Comparison of ENCODE assay signal across 8 cellular contexts in genomic region chr9:128946544-128946943, GRCh38. TPM values are rescaled to one million over a fixed set of nuclear protein-coding genes. Genes with fewer than 3 reads are reported as not detected.
DNase-seq lines count a peak whose midpoint lies in the region; ATAC-seq, FAIRE-seq and TF ChIP-seq lines count a peak whose summit lies in the region.

No MANE protein-coding gene starts in this region.

- TF ChIP-seq POLR2A in GM12878 (IDR thresholded peaks at IDR 0.05; ENCODE audit: low read depth, low read length): no peak
- TF ChIP-seq POLR2A in tibial nerve (IDR thresholded peaks at IDR 0.05): no peak

- no peak overlapping the region for H2AFZ ChIP-seq in GM12878 (ENCODE audit: control insufficient read depth, low read depth, low read length)

- TF ChIP-seq RAD21 in GM12878 (IDR thresholded peaks at IDR 0.05; ENCODE audit: insufficient read depth, low read depth, low read length): no peak

- DNase-seq in activated naive CD4-positive, alpha-beta T cell treated with anti-CD3 and anti-CD28 coated beads for 36 hours: no peak
- DNase-seq in activated naive CD4-positive, alpha-beta T cell treated with Interleukin-2 at 50 U/mL for 16 hours: no peak
- DNase-seq in GM12878 (ENCODE audit: low read depth, low spot score) (no peak), lower lobe of right lung (no peak), tibial nerve (ENCODE audit: low spot score in 2 of 2) (no peak), SKM-1 treated with dmso at 0.1 percent for 144 hours (lab: John Stamatoyannopoulos, UW; ENCODE audit: unreplicated experiment) (no peak)

- H3K4me1 ChIP-seq in GM12878 (ENCODE audit: control insufficient read depth, insufficient read depth, low read length): peaks cover 11% of the 10 kb centered on the region
- peaks cover 42% of the 10 kb centered on the region for H3K4me1 ChIP-seq in lower lobe of right lung
- H3K4me1 ChIP-seq in tibial nerve: peaks cover 0 to 61% (median 13%) of the 10 kb centered on the region in 4 donors

- CTCF ChIA-PET in activated naive CD4-positive, alpha-beta T cell treated with anti-CD3 and anti-CD28 coated beads for 36 hours (lab: Charles Lee): interaction anchor here (0.6 to 0.8 kb wide), 2 partner anchors 130 to 527 kb away, joined by 3 read pairs; no protein-coding TSS in a partner anchor
- CTCF ChIA-PET in GM12878 (lab: Yijun Ruan, JAX): no interaction called here

- H3K4me2 ChIP-seq in GM12878 (ENCODE audit: control insufficient read depth, insufficient read depth): peak overlapping the region; percentile 89

- no peaks in the 10 kb centered on the region for H3K9me3 Mint-ChIP-seq in activated naive CD4-positive, alpha-beta T cell treated with anti-CD3 and anti-CD28 coated beads for 36 hours

- H3K9me3 ChIP-seq in GM12878 (replicated peaks; ENCODE audit: control insufficient read depth, insufficient read depth, low read length) (no peaks in the 10 kb centered on the region), lower lobe of right lung (no peaks in the 10 kb centered on the region), tibial nerve (no peaks in the 10 kb centered on the region)

- peaks cover 21% of the 10 kb centered on the region for H3K79me2 ChIP-seq in GM12878 (ENCODE audit: control insufficient read depth, insufficient read depth, low read length)

- H3K4me3 ChIP-seq in GM12878 (peak overlapping the region; percentile 99), lower lobe of right lung (peak overlapping the region; percentile 74), tibial nerve (peak overlapping the region; percentile 70 to 94 (median 78))

- H3K27ac ChIP-seq in GM12878 (ENCODE audit: control insufficient read depth, insufficient read depth) (peak overlapping the region; percentile 84), lower lobe of right lung (peak overlapping the region; percentile 91), tibial nerve (peak overlapping the region in 3 of 4 donors; percentile 74 to 95 (median 95))

- no peak for TF ChIP-seq CTCF in GM12878 (IDR thresholded peaks at IDR 0.05 in 2 of 3, conservative IDR thresholded peaks at IDR 0.05 in 1 of 3; ENCODE audit: control insufficient read depth in 2 of 3, extremely low read depth in 1 of 3, insufficient read depth in 1 of 3, low read depth in 3 of 3, low read length in 3 of 3)
- TF ChIP-seq CTCF in lower lobe of right lung (IDR thresholded peaks at IDR 0.05): no peak
- TF ChIP-seq CTCF in tibial nerve (IDR thresholded peaks at IDR 0.05): no peak

- RAD21 ChIA-PET in GM12878 (lab: Charles Lee; ENCODE audit: unreplicated experiment): no interaction called here

- intact Hi-C loops in activated naive CD4-positive, alpha-beta T cell treated with anti-CD3 and anti-CD28 coated beads for 36 hours (cut with micrococcal nuclease): loop anchor here (2.0 to 5.0 kb wide), 2 partner anchors 91 to 134 kb away; partner anchors contain the start of genes DOLPP1 and MIGA2
- intact Hi-C loops in GM12878 (cut with micrococcal nuclease; ENCODE audit: unreplicated experiment) (loop anchor here (5.0 kb wide), 1 partner anchor 224 kb away; the partner anchor contains the start of gene ZDHHC12), lower lobe of right lung (cut with DNase I) (no loop called here)

- H3K27me3 Mint-ChIP-seq in activated naive CD4-positive, alpha-beta T cell treated with anti-CD3 and anti-CD28 coated beads for 36 hours (ENCODE audit: low read depth): no peaks in the 10 kb centered on the region

- SMC1A ChIA-PET in GM12878 (lab: Charles Lee; ENCODE audit: uncharacterized antibody, unreplicated experiment): no interaction called here

- peak overlapping the region; percentile 97 for H3K4me3 Mint-ChIP-seq in activated naive CD4-positive, alpha-beta T cell treated with anti-CD3 and anti-CD28 coated beads for 36 hours

- ATAC-seq in GM12878 (no peak), lower lobe of right lung (no peak), GM19324 (IDR thresholded peaks at IDR 0.05; ENCODE audit: low FRiP score, unreplicated experiment) (no peak), HG02981 (IDR thresholded peaks at IDR 0.05; ENCODE audit: unreplicated experiment) (no peak)

- no peak for TF ChIP-seq EP300 in GM12878 (IDR thresholded peaks at IDR 0.05; ENCODE audit: borderline replicate concordance in 1 of 2, control insufficient read depth in 1 of 2, low read depth in 2 of 2, low read length in 2 of 2)
- no peak for TF ChIP-seq EP300 in tibial nerve (IDR thresholded peaks at IDR 0.05)

- no peak for FAIRE-seq in GM12878 (lab: Jason Lieb, UNC)

- H3K36me3 Mint-ChIP-seq in activated naive CD4-positive, alpha-beta T cell treated with anti-CD3 and anti-CD28 coated beads for 36 hours (ENCODE audit: low read depth): peaks cover 22% of the 10 kb centered on the region

- peak overlapping the region; percentile 94 for H3K27ac Mint-ChIP-seq in activated naive CD4-positive, alpha-beta T cell treated with anti-CD3 and anti-CD28 coated beads for 36 hours

- in situ Hi-C loops in GM12878 (cut with MboI): no loop called here

- H3K4me1 Mint-ChIP-seq in activated naive CD4-positive, alpha-beta T cell treated with anti-CD3 and anti-CD28 coated beads for 36 hours (ENCODE audit: low read depth): peaks cover 32% of the 10 kb centered on the region

- H3K9ac ChIP-seq in GM12878 (ENCODE audit: control insufficient read depth, insufficient read depth, low read length): peak overlapping the region; percentile 82

- no TSS peak for BruUV-seq in GM12878 (replicated peaks; lab: Mats Ljungman, UMichigan)

- H3K36me3 ChIP-seq in GM12878 (ENCODE audit: control insufficient read depth in 2 of 2, insufficient read depth in 2 of 2, low read length in 1 of 2) (no peaks in the 10 kb centered on the region), lower lobe of right lung (peaks cover 29% of the 10 kb centered on the region), tibial nerve (peaks cover 0 to 62% (median 0%) of the 10 kb centered on the region in 3 donors)

- POLR2A ChIA-PET in GM12878 (lab: Charles Lee): interaction anchor here (0.9 kb wide), 1 partner anchor 17 kb away, joined by 3 read pairs; no protein-coding TSS in a partner anchor

- 77% methylated on average over 9 of the region's 9 CpGs for WGBS in GM12878 (ENCODE audit: insufficient coverage, insufficient replicate concordance, low lambda C conversion rate, missing lambda C conversion rate)
- WGBS in tibial nerve, 2 donors: 76 to 86% methylated on average over 6 to 9 of the region's 9 CpGs

- no peaks in the 10 kb centered on the region for H3K27me3 ChIP-seq in GM12878 (replicated peaks in 1 of 2; ENCODE audit: control insufficient read depth in 2 of 2, insufficient read depth in 2 of 2, low read length in 1 of 2)
- H3K27me3 ChIP-seq in lower lobe of right lung (ENCODE audit: low read depth): no peaks in the 10 kb centered on the region
- no peaks in the 10 kb centered on the region for H3K27me3 ChIP-seq in tibial nerve

- no peaks in the 10 kb centered on the region for H4K20me1 ChIP-seq in GM12878 (ENCODE audit: control insufficient read depth, insufficient read depth)

RNA-seq across cellular contexts. Expression of gene DOLK, which starts 0.9 kb away (rescaled TPM):
- 1 to 10 TPM; 2.5 to 2.7 TPM for total RNA-seq in activated naive CD4-positive, alpha-beta T cell treated with anti-CD3 and anti-CD28 coated beads for 36 hours
- total RNA-seq in GM12878 (2013; cell fraction: nucleolus; rRNA removed): 11.4 and 11.8 TPM in 2 replicates
- total RNA-seq in GM12878 (2014; rRNA removed) (15.7 and 16.9 TPM in 2 replicates), GM12878 (2014; rRNA removed; fragmentation: Illumina TruSeq; extraction: Trizol) (6.8 and 7.1 TPM in 2 replicates), GM12878 (2021) (9.3 and 10.9 TPM in 2 replicates), lower lobe of right lung (14.4 TPM), tibial nerve (10 to 100 TPM in 3 of 4 donors, 1 to 10 TPM in 1; 9.4 to 13.1 (median 12.3) TPM)
- 2.8 TPM for polyA plus RNA-seq in GM12878 (2011; ENCODE audit: low read depth)
- polyA plus RNA-seq in GM12878 (2011; rRNA removed) (3.5 and 6.4 TPM in 2 replicates), GM12878 (2014; fragmentation: Illumina TruSeq; extraction: Trizol) (8.4 and 9.0 TPM in 2 replicates), GM12878 (2014; fragmentation: Nextera tagmentation; extraction: Ambion mirVana) (1 to 10 TPM; 1.9 to 3.2 TPM), GM12878 (2014; rRNA removed) (9.3 and 10.4 TPM in 2 replicates), GM12878 (2016; fragmentation: Nextera tagmentation; extraction: Ambion mirVana) (10 to 100 TPM; 17.8 to 18.2 TPM)
- polyA plus RNA-seq in GM12878 (2011; cell fraction: cytosol; rRNA removed): 9.1 and 11.6 TPM in 2 replicates
- polyA plus RNA-seq in GM12878 (2011; cell fraction: nucleus; rRNA removed): 6.9 and 7.5 TPM in 2 replicates
- 5.0 and 7.2 TPM in 2 replicates for polyA plus RNA-seq in GM12878 (2012)
- 23.9 and 26.4 TPM in 2 replicates for polyA minus RNA-seq in GM12878 (2011; rRNA and poly(A)+ RNA removed)
- 4.1 and 7.1 TPM in 2 replicates for polyA minus RNA-seq in GM12878 (2011; cell fraction: cytosol; rRNA and poly(A)+ RNA removed)
- polyA minus RNA-seq in GM12878 (2011; cell fraction: nucleus; rRNA and poly(A)+ RNA removed): 20.3 and 30.5 TPM in 2 replicates

RNA-seq across cellular contexts. Expression of gene NUP188, which starts 1.0 kb away (rescaled TPM):
- 100 to 1,000 TPM; 101 to 112 TPM for total RNA-seq in activated naive CD4-positive, alpha-beta T cell treated with anti-CD3 and anti-CD28 coated beads for 36 hours
- 285 and 303 TPM in 2 replicates for total RNA-seq in GM12878 (2013; cell fraction: nucleolus; rRNA removed)
- total RNA-seq in GM12878 (2014; rRNA removed) (43.9 and 48.1 TPM in 2 replicates), GM12878 (2014; rRNA removed; fragmentation: Illumina TruSeq; extraction: Trizol) (32.4 and 34.0 TPM in 2 replicates), GM12878 (2021) (61.3 and 71.5 TPM in 2 replicates), lower lobe of right lung (42.4 TPM), tibial nerve (10 to 100 TPM; 22.9 to 76.5 (median 43.5) TPM)
- polyA plus RNA-seq in GM12878 (2011; ENCODE audit: low read depth): 32.2 TPM
- polyA plus RNA-seq in GM12878 (2011; rRNA removed) (32.1 and 52.3 TPM in 2 replicates), GM12878 (2014; fragmentation: Illumina TruSeq; extraction: Trizol) (41.0 and 47.3 TPM in 2 replicates), GM12878 (2014; fragmentation: Nextera tagmentation; extraction: Ambion mirVana) (1 to 10 TPM; 1.4 to 3.5 TPM), GM12878 (2014; rRNA removed) (49.6 and 51.2 TPM in 2 replicates), GM12878 (2016; fragmentation: Nextera tagmentation; extraction: Ambion mirVana) (10 to 100 TPM; 72.9 to 73.7 TPM)
- polyA plus RNA-seq in GM12878 (2011; cell fraction: cytosol; rRNA removed): 81.9 and 97.9 TPM in 2 replicates
- 179 and 219 TPM in 2 replicates for polyA plus RNA-seq in GM12878 (2011; cell fraction: nucleus; rRNA removed)
- polyA plus RNA-seq in GM12878 (2012): 32.0 and 35.5 TPM in 2 replicates
- 156 and 211 TPM in 2 replicates for polyA minus RNA-seq in GM12878 (2011; rRNA and poly(A)+ RNA removed)
- polyA minus RNA-seq in GM12878 (2011; cell fraction: cytosol; rRNA and poly(A)+ RNA removed): 73.6 and 85.4 TPM in 2 replicates
- polyA minus RNA-seq in GM12878 (2011; cell fraction: nucleus; rRNA and poly(A)+ RNA removed): 78.3 and 126 TPM in 2 replicates

RNA-seq across cellular contexts. Expression of gene PHYHD1, which starts 25.8 kb away (rescaled TPM):
- under 1 TPM; 0.44 to 0.50 TPM for total RNA-seq in activated naive CD4-positive, alpha-beta T cell treated with anti-CD3 and anti-CD28 coated beads for 36 hours
- not detected in 2 replicates for total RNA-seq in GM12878 (2013; cell fraction: nucleolus; rRNA removed)
- total RNA-seq in GM12878 (2014; rRNA removed) (0.17 TPM in 1 of 2 replicates, not detected in the other), GM12878 (2014; rRNA removed; fragmentation: Illumina TruSeq; extraction: Trizol) (not detected in 2 replicates), GM12878 (2021) (not detected in 2 replicates), lower lobe of right lung (39.8 TPM), tibial nerve (10 to 100 TPM; 37.8 to 55.3 (median 45.8) TPM)
- polyA plus RNA-seq in GM12878 (2011; ENCODE audit: low read depth): not detected
- polyA plus RNA-seq in GM12878 (2011; rRNA removed) (not detected in 2 replicates), GM12878 (2014; fragmentation: Illumina TruSeq; extraction: Trizol) (not detected in 2 replicates), GM12878 (2014; fragmentation: Nextera tagmentation; extraction: Ambion mirVana) (under 1 TPM in 1 of 2 experiments, not detected in 1; 0.09 TPM), GM12878 (2014; rRNA removed) (not detected in 2 replicates), GM12878 (2016; fragmentation: Nextera tagmentation; extraction: Ambion mirVana) (not detected)
- 0.10 TPM in 1 of 2 replicates, not detected in the other for polyA plus RNA-seq in GM12878 (2011; cell fraction: cytosol; rRNA removed)
- polyA plus RNA-seq in GM12878 (2011; cell fraction: nucleus; rRNA removed): 0.31 and 0.35 TPM in 2 replicates
- 0.10 TPM in 1 of 2 replicates, not detected in the other for polyA plus RNA-seq in GM12878 (2012)
- not detected in 2 replicates for polyA minus RNA-seq in GM12878 (2011; rRNA and poly(A)+ RNA removed)
- polyA minus RNA-seq in GM12878 (2011; cell fraction: cytosol; rRNA and poly(A)+ RNA removed): not detected in 2 replicates
- polyA minus RNA-seq in GM12878 (2011; cell fraction: nucleus; rRNA and poly(A)+ RNA removed): 0.38 TPM in 1 of 2 replicates, not detected in the other

Comparison
In these comparisons a context has a peak if more than half of its experiments do, and no peak if none do; other contexts are left out.
1. RNA of gene PHYHD1, which starts 25.8 kb away (total RNA-seq): 37.8 to 55.3 TPM in tibial nerve and 39.8 TPM in lower lobe of right lung (single experiment); 0.44 to 0.50 TPM in activated naive CD4-positive, alpha-beta T cell treated with anti-CD3 and anti-CD28 coated beads for 36 hours and 0.17 TPM in GM12878; every median in the first group is over 10 times any median in the second.
2. Peak in every context shown above with its lines, with median percentiles within 50 percentile points of each other: H3K27ac ChIP-seq and H3K4me3 ChIP-seq.